ENCODE assay signal across 1 cellular context in the genomic region with DNA sequence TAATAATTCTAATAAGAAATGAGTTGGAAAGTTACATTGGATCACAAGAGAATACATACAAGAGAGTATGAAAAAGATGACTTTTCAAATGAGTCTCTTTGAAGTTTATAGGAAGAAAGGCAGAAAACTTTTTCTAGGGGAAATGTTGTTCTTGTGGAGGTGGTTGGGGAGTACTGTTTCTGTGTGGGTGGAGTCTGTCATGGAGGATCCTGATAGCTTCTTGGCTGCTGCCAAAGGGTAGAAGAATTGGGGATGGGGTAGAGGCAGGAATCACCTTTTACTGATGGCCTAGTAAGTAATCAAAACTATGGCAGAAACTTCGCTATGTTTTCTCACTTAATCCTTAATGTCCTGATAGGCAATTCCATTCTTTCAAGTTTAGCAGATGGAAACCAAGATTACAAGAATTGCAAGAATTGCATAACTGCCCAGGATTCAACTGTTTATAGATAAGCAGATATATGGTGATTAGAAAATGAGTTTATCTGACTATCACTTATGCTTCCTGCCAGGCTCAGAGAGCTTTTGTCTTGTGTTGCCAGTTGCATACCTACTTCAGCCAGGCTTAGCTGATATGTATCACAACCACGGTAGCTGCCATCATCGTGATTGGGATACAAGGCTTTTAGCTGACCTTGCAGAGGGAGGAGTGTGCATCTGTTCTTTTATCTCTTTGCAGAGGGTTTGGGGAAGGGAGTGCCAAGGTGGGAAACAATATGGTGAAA.
A peak's percentile ranks its signal among the peaks of the same experiment; 100 is the strongest.
TF ChIP-seq lines count a peak whose summit lies in the region.

No MANE protein-coding gene starts in this region.

TF ChIP-seq in K562, 482 proteins besides CTCF, POLR2A, EP300 and RAD21 (continued from another document and continues in another):
- TF ChIP-seq MGA (IDR thresholded peaks at IDR 0.05), result no peak
- no peak for TF ChIP-seq CHCHD3 (CRISPR knock-in tag; IDR thresholded peaks at IDR 0.05)
- TF ChIP-seq POLR2H (tag; IDR thresholded peaks at IDR 0.05; ENCODE audit: low read depth), result 0 out of 2 replicates have a peak, but pooled peaks have one; percentile 44
- no peak for TF ChIP-seq SIX5 (IDR thresholded peaks at IDR 0.05; ENCODE audit: borderline replicate concordance in 1 of 2, insufficient read depth in 1 of 2, low read depth in 1 of 2, low read length in 2 of 2)
- peak; percentile 78 for TF ChIP-seq TBP (optimal IDR thresholded peaks at IDR 0.05; ENCODE audit: low read depth, low read length)
- TF ChIP-seq MEF2D (tag; conservative IDR thresholded peaks at IDR 0.05; ENCODE audit: low read depth), result no peak
- peak; percentile 51; the same call in 1 of the 2 replicates for TF ChIP-seq DPF2 (IDR thresholded peaks at IDR 0.05)
- TF ChIP-seq ADNP (tag; IDR thresholded peaks at IDR 0.05), result no peak
- TF ChIP-seq PHF8 (IDR thresholded peaks at IDR 0.05; ENCODE audit: borderline replicate concordance, low read length), result no peak
- no peak for TF ChIP-seq ZNF609 (CRISPR knock-in tag; IDR thresholded peaks at IDR 0.05; ENCODE audit: borderline replicate concordance)
- TF ChIP-seq HSF4 (CRISPR knock-in tag; IDR thresholded peaks at IDR 0.05; ENCODE audit: borderline replicate concordance), result no peak
- TF ChIP-seq, protein P1, sequence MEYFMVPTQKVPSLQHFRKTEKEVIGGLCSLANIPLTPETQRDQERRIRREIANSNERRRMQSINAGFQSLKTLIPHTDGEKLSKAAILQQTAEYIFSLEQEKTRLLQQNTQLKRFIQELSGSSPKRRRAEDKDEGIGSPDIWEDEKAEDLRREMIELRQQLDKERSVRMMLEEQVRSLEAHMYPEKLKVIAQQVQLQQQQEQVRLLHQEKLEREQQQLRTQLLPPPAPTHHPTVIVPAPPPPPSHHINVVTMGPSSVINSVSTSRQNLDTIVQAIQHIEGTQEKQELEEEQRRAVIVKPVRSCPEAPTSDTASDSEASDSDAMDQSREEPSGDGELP (CRISPR knock-in tag; IDR thresholded peaks at IDR 0.05; ENCODE audit: borderline replicate concordance), result no peak
- no peak for TF ChIP-seq ZNF668 (CRISPR knock-in tag; IDR thresholded peaks at IDR 0.05)
- TF ChIP-seq HDAC3 (IDR thresholded peaks at IDR 0.05; ENCODE audit: borderline replicate concordance, partially characterized antibody), result no peak
- TF ChIP-seq BHLHE40 (IDR thresholded peaks at IDR 0.05; ENCODE audit: low read length), result no peak
- TF ChIP-seq ZNF217 (CRISPR knock-in tag; IDR thresholded peaks at IDR 0.05), result no peak
- TF ChIP-seq, protein P2, sequence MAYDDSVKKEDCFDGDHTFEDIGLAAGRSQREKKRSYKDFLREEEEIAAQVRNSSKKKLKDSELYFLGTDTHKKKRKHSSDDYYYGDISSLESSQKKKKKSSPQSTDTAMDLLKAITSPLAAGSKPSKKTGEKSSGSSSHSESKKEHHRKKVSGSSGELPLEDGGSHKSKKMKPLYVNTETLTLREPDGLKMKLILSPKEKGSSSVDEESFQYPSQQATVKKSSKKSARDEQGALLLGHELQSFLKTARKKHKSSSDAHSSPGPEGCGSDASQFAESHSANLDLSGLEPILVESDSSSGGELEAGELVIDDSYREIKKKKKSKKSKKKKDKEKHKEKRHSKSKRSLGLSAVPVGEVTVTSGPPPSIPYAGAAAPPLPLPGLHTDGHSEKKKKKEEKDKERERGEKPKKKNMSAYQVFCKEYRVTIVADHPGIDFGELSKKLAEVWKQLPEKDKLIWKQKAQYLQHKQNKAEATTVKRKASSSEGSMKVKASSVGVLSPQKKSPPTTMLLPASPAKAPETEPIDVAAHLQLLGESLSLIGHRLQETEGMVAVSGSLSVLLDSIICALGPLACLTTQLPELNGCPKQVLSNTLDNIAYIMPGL (CRISPR knock-in tag; IDR thresholded peaks at IDR 0.05), result no peak
- no peak for TF ChIP-seq KAT2B (IDR thresholded peaks at IDR 0.05; ENCODE audit: low read depth, low read length)
- TF ChIP-seq CLOCK (CRISPR knock-in tag; IDR thresholded peaks at IDR 0.05; ENCODE audit: borderline replicate concordance), result no peak
- TF ChIP-seq, protein P3, sequence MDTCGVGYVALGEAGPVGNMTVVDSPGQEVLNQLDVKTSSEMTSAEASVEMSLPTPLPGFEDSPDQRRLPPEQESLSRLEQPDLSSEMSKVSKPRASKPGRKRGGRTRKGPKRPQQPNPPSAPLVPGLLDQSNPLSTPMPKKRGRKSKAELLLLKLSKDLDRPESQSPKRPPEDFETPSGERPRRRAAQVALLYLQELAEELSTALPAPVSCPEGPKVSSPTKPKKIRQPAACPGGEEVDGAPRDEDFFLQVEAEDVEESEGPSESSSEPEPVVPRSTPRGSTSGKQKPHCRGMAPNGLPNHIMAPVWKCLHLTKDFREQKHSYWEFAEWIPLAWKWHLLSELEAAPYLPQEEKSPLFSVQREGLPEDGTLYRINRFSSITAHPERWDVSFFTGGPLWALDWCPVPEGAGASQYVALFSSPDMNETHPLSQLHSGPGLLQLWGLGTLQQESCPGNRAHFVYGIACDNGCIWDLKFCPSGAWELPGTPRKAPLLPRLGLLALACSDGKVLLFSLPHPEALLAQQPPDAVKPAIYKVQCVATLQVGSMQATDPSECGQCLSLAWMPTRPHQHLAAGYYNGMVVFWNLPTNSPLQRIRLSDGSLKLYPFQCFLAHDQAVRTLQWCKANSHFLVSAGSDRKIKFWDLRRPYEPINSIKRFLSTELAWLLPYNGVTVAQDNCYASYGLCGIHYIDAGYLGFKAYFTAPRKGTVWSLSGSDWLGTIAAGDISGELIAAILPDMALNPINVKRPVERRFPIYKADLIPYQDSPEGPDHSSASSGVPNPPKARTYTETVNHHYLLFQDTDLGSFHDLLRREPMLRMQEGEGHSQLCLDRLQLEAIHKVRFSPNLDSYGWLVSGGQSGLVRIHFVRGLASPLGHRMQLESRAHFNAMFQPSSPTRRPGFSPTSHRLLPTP (IDR thresholded peaks at IDR 0.05; ENCODE audit: borderline replicate concordance, extremely low read depth, insufficient read length), result no peak
- TF ChIP-seq ZNF184 (CRISPR knock-in tag; IDR thresholded peaks at IDR 0.05), result no peak
- no peak for TF ChIP-seq HNRNPLL (IDR thresholded peaks at IDR 0.05; ENCODE audit: low read depth, low read length, poor library complexity, severe bottlenecking)
- no peak for TF ChIP-seq CREM (IDR thresholded peaks at IDR 0.05; ENCODE audit: low read depth)
- no peak for TF ChIP-seq NFATC3 (IDR thresholded peaks at IDR 0.05)
- TF ChIP-seq ZEB2 (IDR thresholded peaks at IDR 0.05), result no peak
- no peak for TF ChIP-seq ZNF12 (CRISPR knock-in tag; IDR thresholded peaks at IDR 0.05)
- TF ChIP-seq LCOR (CRISPR knock-in tag; IDR thresholded peaks at IDR 0.05), result no peak
- TF ChIP-seq SETDB1 (IDR thresholded peaks at IDR 0.05; ENCODE audit: low read length), result no peak
